In the genomic region with DNA sequence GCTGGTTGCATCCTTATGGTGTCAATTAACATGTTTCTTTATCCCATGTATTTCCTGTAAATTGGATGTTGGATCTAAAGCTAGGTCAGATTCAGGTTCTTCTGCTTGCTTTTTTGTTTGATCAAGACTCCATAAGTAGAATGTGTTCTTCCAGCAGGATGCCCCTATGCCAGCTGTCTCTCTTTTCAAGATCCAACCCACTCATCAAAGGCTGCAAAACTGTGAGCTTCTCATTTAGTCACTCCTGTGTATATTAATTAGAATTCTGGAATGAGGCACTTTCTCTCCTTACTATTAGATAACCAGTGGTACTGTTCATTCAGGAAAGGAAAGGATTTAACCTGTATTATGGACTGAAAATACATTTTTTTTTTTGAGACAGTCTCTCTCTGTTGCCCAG, we compare ENCODE assay signal across 1 cellular context. TPM values are rescaled to one million over a fixed set of nuclear protein-coding genes. Genes with fewer than 3 reads are reported as not detected.
"Had no signal": no experiment of that assay in that cellular context is flagged by ENCODE, and none has a peak within 500 bp of the region (broad histone marks: within the 10 kb centered on the region; RNA-seq: fewer than 3 reads in every experiment).

No MANE protein-coding gene starts in this region.

RNA-seq across cellular contexts. Expression of a gene that starts 38.2 kb away (rescaled TPM):
- total RNA-seq: LHCN-M2 had no signal
